In genomic region chr1:237041795-237042466, GRCh38 we compare ENCODE assay signal across 1 cellular context.
TF ChIP-seq lines count a peak whose summit lies in the region.

Gene RYR2, plus strand, starts transcription at chr1:237042184. Its CDS starts 338 bp downstream, at chr1:237042522.

TF ChIP-seq in HEK293, 187 proteins besides CTCF, POLR2A, EP300 and RAD21 (continued from another document):
- TF ChIP-seq, protein P1, sequence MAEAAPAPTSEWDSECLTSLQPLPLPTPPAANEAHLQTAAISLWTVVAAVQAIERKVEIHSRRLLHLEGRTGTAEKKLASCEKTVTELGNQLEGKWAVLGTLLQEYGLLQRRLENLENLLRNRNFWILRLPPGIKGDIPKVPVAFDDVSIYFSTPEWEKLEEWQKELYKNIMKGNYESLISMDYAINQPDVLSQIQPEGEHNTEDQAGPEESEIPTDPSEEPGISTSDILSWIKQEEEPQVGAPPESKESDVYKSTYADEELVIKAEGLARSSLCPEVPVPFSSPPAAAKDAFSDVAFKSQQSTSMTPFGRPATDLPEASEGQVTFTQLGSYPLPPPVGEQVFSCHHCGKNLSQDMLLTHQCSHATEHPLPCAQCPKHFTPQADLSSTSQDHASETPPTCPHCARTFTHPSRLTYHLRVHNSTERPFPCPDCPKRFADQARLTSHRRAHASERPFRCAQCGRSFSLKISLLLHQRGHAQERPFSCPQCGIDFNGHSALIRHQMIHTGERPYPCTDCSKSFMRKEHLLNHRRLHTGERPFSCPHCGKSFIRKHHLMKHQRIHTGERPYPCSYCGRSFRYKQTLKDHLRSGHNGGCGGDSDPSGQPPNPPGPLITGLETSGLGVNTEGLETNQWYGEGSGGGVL (tag by site-specific recombination; IDR thresholded peaks at IDR 0.05) = peak; percentile 17; the same call in 1 of the 2 replicates
- TF ChIP-seq, protein P2, sequence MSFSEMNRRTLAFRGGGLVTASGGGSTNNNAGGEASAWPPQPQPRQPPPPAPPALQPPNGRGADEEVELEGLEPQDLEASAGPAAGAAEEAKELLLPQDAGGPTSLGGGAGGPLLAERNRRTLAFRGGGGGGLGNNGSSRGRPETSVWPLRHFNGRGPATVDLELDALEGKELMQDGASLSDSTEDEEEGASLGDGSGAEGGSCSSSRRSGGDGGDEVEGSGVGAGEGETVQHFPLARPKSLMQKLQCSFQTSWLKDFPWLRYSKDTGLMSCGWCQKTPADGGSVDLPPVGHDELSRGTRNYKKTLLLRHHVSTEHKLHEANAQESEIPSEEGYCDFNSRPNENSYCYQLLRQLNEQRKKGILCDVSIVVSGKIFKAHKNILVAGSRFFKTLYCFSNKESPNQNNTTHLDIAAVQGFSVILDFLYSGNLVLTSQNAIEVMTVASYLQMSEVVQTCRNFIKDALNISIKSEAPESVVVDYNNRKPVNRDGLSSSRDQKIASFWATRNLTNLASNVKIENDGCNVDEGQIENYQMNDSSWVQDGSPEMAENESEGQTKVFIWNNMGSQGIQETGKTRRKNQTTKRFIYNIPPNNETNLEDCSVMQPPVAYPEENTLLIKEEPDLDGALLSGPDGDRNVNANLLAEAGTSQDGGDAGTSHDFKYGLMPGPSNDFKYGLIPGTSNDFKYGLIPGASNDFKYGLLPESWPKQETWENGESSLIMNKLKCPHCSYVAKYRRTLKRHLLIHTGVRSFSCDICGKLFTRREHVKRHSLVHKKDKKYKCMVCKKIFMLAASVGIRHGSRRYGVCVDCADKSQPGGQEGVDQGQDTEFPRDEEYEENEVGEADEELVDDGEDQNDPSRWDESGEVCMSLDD (tag by site-specific recombination; IDR thresholded peaks at IDR 0.05) = peak; percentile 83
- TF ChIP-seq ZNF610 (tag by site-specific recombination; IDR thresholded peaks at IDR 0.05; ENCODE audit: borderline replicate concordance) (peak; percentile 88), ZNF654 (tag by site-specific recombination; IDR thresholded peaks at IDR 0.05; ENCODE audit: low read depth) (peak; percentile 59), TRIM28 (IDR thresholded peaks at IDR 0.05; ENCODE audit: borderline replicate concordance, low read length) (no peak; the same call in 1 of the 2 replicates), MYNN (tag by site-specific recombination; IDR thresholded peaks at IDR 0.05; ENCODE audit: borderline replicate concordance) (no peak), OVOL3 (tag by site-specific recombination; IDR thresholded peaks at IDR 0.05) (no peak), ZBTB7A (tag by site-specific recombination; IDR thresholded peaks at IDR 0.05; ENCODE audit: low read depth) (peak; percentile 91), ZNF221 (tag by site-specific recombination; IDR thresholded peaks at IDR 0.05; ENCODE audit: borderline replicate concordance) (no peak; the same call in 1 of the 2 replicates)
TF ChIP-seq in HEK293: peak in this region for 56.
